In the genomic region with DNA sequence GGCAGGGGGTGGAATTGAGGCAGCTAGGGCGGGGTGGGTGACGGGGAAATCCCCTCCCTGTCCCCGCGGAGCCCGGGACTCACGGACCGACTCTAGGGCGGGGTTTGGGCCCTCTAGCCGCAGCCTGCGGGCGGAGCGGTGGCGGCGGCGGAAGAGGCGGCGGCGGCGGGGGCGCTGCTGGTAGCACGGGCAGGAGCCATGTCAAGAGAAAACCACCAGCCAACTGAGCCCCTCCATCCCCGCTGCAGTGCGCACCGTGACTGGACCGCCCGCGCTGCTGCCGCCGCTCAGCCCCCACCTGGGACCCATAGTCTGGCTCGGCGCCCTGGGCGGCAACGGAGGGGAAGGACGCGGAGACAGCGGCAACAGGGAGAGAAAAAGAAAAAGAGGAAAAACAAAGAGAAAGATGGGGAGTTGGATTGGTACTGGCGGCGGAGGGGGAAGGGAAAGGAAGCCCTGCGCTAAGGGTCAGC, we compare ENCODE assay signal across 1 cellular context.
TF ChIP-seq lines count a peak whose summit lies in the region.

No MANE protein-coding gene starts in this region.

TF ChIP-seq in HepG2, 621 proteins besides CTCF, POLR2A, EP300 and RAD21 (continued from another document and continues in another):
- TF ChIP-seq, protein P1, sequence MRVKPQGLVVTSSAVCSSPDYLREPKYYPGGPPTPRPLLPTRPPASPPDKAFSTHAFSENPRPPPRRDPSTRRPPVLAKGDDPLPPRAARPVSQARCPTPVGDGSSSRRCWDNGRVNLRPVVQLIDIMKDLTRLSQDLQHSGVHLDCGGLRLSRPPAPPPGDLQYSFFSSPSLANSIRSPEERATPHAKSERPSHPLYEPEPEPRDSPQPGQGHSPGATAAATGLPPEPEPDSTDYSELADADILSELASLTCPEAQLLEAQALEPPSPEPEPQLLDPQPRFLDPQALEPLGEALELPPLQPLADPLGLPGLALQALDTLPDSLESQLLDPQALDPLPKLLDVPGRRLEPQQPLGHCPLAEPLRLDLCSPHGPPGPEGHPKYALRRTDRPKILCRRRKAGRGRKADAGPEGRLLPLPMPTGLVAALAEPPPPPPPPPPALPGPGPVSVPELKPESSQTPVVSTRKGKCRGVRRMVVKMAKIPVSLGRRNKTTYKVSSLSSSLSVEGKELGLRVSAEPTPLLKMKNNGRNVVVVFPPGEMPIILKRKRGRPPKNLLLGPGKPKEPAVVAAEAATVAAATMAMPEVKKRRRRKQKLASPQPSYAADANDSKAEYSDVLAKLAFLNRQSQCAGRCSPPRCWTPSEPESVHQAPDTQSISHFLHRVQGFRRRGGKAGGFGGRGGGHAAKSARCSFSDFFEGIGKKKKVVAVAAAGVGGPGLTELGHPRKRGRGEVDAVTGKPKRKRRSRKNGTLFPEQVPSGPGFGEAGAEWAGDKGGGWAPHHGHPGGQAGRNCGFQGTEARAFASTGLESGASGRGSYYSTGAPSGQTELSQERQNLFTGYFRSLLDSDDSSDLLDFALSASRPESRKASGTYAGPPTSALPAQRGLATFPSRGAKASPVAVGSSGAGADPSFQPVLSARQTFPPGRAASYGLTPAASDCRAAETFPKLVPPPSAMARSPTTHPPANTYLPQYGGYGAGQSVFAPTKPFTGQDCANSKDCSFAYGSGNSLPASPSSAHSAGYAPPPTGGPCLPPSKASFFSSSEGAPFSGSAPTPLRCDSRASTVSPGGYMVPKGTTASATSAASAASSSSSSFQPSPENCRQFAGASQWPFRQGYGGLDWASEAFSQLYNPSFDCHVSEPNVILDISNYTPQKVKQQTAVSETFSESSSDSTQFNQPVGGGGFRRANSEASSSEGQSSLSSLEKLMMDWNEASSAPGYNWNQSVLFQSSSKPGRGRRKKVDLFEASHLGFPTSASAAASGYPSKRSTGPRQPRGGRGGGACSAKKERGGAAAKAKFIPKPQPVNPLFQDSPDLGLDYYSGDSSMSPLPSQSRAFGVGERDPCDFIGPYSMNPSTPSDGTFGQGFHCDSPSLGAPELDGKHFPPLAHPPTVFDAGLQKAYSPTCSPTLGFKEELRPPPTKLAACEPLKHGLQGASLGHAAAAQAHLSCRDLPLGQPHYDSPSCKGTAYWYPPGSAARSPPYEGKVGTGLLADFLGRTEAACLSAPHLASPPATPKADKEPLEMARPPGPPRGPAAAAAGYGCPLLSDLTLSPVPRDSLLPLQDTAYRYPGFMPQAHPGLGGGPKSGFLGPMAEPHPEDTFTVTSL (CRISPR knock-in tag; IDR thresholded peaks at IDR 0.05; ENCODE audit: borderline replicate concordance), result no peak
- TF ChIP-seq ZNF777 (CRISPR knock-in tag; IDR thresholded peaks at IDR 0.05), result 0 out of 2 replicates have a peak, but pooled peaks have one; percentile 1
- no peak for TF ChIP-seq ZNF224 (CRISPR knock-in tag; IDR thresholded peaks at IDR 0.05)
- no peak for TF ChIP-seq ZFP41 (CRISPR knock-in tag; IDR thresholded peaks at IDR 0.05; ENCODE audit: borderline replicate concordance)
- no peak for TF ChIP-seq ZNF10 (CRISPR knock-in tag; IDR thresholded peaks at IDR 0.05; ENCODE audit: borderline replicate concordance, low read depth)
- TF ChIP-seq ZNF550 (CRISPR knock-in tag; IDR thresholded peaks at IDR 0.05; ENCODE audit: borderline replicate concordance), result no peak
- no peak for TF ChIP-seq GATAD1 (CRISPR knock-in tag; IDR thresholded peaks at IDR 0.05)
- TF ChIP-seq, protein P2, sequence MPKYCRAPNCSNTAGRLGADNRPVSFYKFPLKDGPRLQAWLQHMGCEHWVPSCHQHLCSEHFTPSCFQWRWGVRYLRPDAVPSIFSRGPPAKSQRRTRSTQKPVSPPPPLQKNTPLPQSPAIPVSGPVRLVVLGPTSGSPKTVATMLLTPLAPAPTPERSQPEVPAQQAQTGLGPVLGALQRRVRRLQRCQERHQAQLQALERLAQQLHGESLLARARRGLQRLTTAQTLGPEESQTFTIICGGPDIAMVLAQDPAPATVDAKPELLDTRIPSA (CRISPR knock-in tag; IDR thresholded peaks at IDR 0.05; ENCODE audit: borderline replicate concordance), result no peak
- TF ChIP-seq KDM4B (CRISPR knock-in tag; IDR thresholded peaks at IDR 0.05), result no peak
- TF ChIP-seq GABPB1 (CRISPR knock-in tag; IDR thresholded peaks at IDR 0.05), result no peak; the same call in 1 of the 2 replicates
- TF ChIP-seq ZMAT3 (CRISPR knock-in tag; conservative IDR thresholded peaks at IDR 0.05), result no peak
- TF ChIP-seq, protein P3, sequence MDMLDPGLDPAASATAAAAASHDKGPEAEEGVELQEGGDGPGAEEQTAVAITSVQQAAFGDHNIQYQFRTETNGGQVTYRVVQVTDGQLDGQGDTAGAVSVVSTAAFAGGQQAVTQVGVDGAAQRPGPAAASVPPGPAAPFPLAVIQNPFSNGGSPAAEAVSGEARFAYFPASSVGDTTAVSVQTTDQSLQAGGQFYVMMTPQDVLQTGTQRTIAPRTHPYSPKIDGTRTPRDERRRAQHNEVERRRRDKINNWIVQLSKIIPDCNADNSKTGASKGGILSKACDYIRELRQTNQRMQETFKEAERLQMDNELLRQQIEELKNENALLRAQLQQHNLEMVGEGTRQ (IDR thresholded peaks at IDR 0.05; ENCODE audit: low read depth, low read length), result no peak
- TF ChIP-seq, protein P3 (CRISPR knock-in tag; IDR thresholded peaks at IDR 0.05; ENCODE audit: borderline replicate concordance), result no peak
- TF ChIP-seq, protein P4, sequence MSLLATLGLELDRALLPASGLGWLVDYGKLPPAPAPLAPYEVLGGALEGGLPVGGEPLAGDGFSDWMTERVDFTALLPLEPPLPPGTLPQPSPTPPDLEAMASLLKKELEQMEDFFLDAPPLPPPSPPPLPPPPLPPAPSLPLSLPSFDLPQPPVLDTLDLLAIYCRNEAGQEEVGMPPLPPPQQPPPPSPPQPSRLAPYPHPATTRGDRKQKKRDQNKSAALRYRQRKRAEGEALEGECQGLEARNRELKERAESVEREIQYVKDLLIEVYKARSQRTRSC (CRISPR knock-in tag; IDR thresholded peaks at IDR 0.05; ENCODE audit: low read depth), result no peak
- TF ChIP-seq, protein P5, sequence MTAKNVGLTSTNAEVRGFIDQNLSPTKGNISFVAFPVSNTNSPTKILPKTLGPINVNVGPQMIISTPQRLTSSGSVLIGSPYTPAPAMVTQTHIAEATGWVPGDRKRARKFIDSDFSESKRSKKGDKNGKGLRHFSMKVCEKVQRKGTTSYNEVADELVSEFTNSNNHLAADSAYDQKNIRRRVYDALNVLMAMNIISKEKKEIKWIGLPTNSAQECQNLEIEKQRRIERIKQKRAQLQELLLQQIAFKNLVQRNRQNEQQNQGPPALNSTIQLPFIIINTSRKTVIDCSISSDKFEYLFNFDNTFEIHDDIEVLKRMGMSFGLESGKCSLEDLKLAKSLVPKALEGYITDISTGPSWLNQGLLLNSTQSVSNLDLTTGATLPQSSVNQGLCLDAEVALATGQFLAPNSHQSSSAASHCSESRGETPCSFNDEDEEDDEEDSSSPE (CRISPR knock-in tag; IDR thresholded peaks at IDR 0.05), result no peak
- TF ChIP-seq KLF16 (CRISPR knock-in tag; IDR thresholded peaks at IDR 0.05), result no peak
- TF ChIP-seq SAP130 (CRISPR knock-in tag; IDR thresholded peaks at IDR 0.05; ENCODE audit: low read depth), result peak; percentile 19; the same call in 1 of the 2 replicates
- TF ChIP-seq, protein P6, sequence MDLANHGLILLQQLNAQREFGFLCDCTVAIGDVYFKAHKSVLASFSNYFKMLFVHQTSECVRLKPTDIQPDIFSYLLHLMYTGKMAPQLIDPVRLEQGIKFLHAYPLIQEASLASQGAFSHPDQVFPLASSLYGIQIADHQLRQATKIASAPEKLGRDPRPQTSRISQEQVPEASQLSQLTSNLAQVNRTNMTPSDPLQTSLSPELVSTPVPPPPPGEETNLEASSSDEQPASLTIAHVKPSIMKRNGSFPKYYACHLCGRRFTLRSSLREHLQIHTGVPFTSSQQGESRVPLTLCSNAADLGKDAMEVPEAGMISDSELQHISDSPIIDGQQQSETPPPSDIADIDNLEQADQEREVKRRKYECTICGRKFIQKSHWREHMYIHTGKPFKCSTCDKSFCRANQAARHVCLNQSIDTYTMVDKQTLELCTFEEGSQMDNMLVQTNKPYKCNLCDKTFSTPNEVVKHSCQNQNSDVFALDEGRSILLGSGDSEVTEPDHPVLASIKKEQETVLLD (CRISPR knock-in tag; IDR thresholded peaks at IDR 0.05; ENCODE audit: low read depth), result peak; percentile 57
- TF ChIP-seq, protein P7, sequence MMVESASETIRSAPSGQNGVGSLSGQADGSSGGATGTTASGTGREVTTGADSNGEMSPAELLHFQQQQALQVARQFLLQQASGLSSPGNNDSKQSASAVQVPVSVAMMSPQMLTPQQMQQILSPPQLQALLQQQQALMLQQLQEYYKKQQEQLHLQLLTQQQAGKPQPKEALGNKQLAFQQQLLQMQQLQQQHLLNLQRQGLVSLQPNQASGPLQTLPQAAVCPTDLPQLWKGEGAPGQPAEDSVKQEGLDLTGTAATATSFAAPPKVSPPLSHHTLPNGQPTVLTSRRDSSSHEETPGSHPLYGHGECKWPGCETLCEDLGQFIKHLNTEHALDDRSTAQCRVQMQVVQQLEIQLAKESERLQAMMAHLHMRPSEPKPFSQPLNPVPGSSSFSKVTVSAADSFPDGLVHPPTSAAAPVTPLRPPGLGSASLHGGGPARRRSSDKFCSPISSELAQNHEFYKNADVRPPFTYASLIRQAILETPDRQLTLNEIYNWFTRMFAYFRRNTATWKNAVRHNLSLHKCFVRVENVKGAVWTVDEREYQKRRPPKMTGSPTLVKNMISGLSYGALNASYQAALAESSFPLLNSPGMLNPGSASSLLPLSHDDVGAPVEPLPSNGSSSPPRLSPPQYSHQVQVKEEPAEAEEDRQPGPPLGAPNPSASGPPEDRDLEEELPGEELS (CRISPR knock-in tag; IDR thresholded peaks at IDR 0.05), result no peak
- no peak for TF ChIP-seq ZNF749 (CRISPR knock-in tag; IDR thresholded peaks at IDR 0.05; ENCODE audit: borderline replicate concordance)
- TF ChIP-seq ZNF672 (CRISPR knock-in tag; IDR thresholded peaks at IDR 0.05), result no peak
- no peak for TF ChIP-seq ELF4 (CRISPR knock-in tag; IDR thresholded peaks at IDR 0.05; ENCODE audit: borderline replicate concordance)
- TF ChIP-seq PAWR (CRISPR knock-in tag; IDR thresholded peaks at IDR 0.05; ENCODE audit: borderline replicate concordance), result no peak
- no peak for TF ChIP-seq ESRRA (CRISPR knock-in tag; IDR thresholded peaks at IDR 0.05; ENCODE audit: low read depth)
- peak; percentile 46 for TF ChIP-seq SALL1 (CRISPR knock-in tag; IDR thresholded peaks at IDR 0.05)
- TF ChIP-seq RFXAP (CRISPR knock-in tag; IDR thresholded peaks at IDR 0.05; ENCODE audit: borderline replicate concordance), result no peak
- TF ChIP-seq ZNF782 (CRISPR knock-in tag; IDR thresholded peaks at IDR 0.05; ENCODE audit: borderline replicate concordance), result no peak
- no peak for TF ChIP-seq ATF7-NPFF (CRISPR knock-in tag; IDR thresholded peaks at IDR 0.05; ENCODE audit: low read depth)
- no peak for TF ChIP-seq ELF1 (CRISPR knock-in tag; IDR thresholded peaks at IDR 0.05)
- TF ChIP-seq, protein P8, sequence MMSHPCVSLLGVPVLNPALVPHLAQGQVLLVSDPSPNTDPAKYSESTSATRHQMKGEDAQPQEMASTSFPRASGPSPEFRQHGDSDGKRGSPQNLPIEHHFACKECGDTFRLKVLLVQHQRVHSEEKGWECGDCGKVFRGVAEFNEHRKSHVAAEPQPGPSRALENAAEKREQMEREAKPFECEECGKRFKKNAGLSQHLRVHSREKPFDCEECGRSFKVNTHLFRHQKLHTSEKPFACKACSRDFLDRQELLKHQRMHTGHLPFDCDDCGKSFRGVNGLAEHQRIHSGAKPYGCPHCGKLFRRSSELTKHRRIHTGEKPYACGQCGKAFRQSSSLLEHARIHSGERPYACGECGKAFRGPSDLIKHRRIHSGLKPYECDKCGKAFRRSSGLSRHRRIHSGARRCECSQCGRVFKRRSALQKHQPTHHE (CRISPR knock-in tag; IDR thresholded peaks at IDR 0.05; ENCODE audit: borderline replicate concordance), result 0 out of 2 replicates have a peak, but pooled peaks have one; percentile 0
- no peak for TF ChIP-seq ZNF264 (CRISPR knock-in tag; IDR thresholded peaks at IDR 0.05)
- TF ChIP-seq NBN (conservative IDR thresholded peaks at IDR 0.05), result no peak
- TF ChIP-seq TRIM24 (CRISPR knock-in tag; IDR thresholded peaks at IDR 0.05), result no peak
- TF ChIP-seq ZNF432 (CRISPR knock-in tag; IDR thresholded peaks at IDR 0.05; ENCODE audit: borderline replicate concordance), result no peak
- no peak for TF ChIP-seq ZNF34 (CRISPR knock-in tag; IDR thresholded peaks at IDR 0.05; ENCODE audit: borderline replicate concordance)
- TF ChIP-seq MIER2 (CRISPR knock-in tag; IDR thresholded peaks at IDR 0.05), result peak; percentile 12; the same call in 1 of the 2 replicates
- no peak for TF ChIP-seq CAMTA2 (CRISPR knock-in tag; IDR thresholded peaks at IDR 0.05; ENCODE audit: borderline replicate concordance)
- TF ChIP-seq, protein P9, sequence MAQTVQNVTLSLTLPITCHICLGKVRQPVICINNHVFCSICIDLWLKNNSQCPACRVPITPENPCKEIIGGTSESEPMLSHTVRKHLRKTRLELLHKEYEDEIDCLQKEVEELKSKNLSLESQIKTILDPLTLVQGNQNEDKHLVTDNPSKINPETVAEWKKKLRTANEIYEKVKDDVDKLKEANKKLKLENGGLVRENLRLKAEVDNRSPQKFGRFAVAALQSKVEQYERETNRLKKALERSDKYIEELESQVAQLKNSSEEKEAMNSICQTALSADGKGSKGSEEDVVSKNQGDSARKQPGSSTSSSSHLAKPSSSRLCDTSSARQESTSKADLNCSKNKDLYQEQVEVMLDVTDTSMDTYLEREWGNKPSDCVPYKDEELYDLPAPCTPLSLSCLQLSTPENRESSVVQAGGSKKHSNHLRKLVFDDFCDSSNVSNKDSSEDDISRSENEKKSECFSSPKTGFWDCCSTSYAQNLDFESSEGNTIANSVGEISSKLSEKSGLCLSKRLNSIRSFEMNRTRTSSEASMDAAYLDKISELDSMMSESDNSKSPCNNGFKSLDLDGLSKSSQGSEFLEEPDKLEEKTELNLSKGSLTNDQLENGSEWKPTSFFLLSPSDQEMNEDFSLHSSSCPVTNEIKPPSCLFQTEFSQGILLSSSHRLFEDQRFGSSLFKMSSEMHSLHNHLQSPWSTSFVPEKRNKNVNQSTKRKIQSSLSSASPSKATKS (CRISPR knock-in tag; IDR thresholded peaks at IDR 0.05), result no peak
- TF ChIP-seq, protein P10, sequence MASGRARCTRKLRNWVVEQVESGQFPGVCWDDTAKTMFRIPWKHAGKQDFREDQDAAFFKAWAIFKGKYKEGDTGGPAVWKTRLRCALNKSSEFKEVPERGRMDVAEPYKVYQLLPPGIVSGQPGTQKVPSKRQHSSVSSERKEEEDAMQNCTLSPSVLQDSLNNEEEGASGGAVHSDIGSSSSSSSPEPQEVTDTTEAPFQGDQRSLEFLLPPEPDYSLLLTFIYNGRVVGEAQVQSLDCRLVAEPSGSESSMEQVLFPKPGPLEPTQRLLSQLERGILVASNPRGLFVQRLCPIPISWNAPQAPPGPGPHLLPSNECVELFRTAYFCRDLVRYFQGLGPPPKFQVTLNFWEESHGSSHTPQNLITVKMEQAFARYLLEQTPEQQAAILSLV (CRISPR knock-in tag; IDR thresholded peaks at IDR 0.05; ENCODE audit: borderline replicate concordance), result no peak; the same call in 1 of the 2 replicates
- TF ChIP-seq, protein P11, sequence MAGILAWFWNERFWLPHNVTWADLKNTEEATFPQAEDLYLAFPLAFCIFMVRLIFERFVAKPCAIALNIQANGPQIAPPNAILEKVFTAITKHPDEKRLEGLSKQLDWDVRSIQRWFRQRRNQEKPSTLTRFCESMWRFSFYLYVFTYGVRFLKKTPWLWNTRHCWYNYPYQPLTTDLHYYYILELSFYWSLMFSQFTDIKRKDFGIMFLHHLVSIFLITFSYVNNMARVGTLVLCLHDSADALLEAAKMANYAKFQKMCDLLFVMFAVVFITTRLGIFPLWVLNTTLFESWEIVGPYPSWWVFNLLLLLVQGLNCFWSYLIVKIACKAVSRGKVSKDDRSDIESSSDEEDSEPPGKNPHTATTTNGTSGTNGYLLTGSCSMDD (CRISPR knock-in tag; IDR thresholded peaks at IDR 0.05), result no peak
